ENCODE assay signal across 21 cellular contexts in the genomic region with DNA sequence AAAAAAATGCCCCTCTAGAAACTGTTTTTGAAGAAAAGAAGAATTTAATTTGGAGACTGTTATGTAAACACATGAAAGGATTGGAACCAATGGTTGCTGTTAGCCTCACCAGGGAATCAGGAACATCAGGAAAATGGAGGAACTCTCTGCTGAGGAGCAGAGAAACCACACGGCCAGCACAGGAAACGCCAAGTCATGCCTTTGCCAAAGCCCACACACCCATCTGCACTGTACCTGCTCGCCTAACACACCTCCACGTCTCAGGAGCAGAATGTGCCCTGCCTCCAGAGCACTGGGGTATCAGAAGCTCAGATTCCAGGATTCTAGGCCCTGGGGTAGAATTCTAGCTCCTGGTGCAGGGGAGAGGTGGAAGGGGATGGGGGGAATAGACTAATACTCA. TPM values are rescaled to one million over a fixed set of nuclear protein-coding genes. Genes with fewer than 3 reads are reported as not detected.
A peak's percentile ranks its signal among the peaks of the same experiment; 100 is the strongest.
DNase-seq lines count a peak whose midpoint lies in the region; ATAC-seq, FAIRE-seq and TF ChIP-seq lines count a peak whose summit lies in the region.
"Had no signal": no experiment of that assay in that cellular context is flagged by ENCODE, and none has a peak within 500 bp of the region (broad histone marks: within the 10 kb centered on the region; RNA-seq: fewer than 3 reads in every experiment).

No MANE protein-coding gene starts in this region.

- CTCF ChIA-PET in Caco-2 (lab: Charles Lee) (no interaction called here), HCT116 (lab: Charles Lee) (no interaction called here)

- ATAC-seq in HCT116 (no peak), mucosa of descending colon (peak; percentile 11), GM19395 (IDR thresholded peaks at IDR 0.05; ENCODE audit: unreplicated experiment) (no peak)

- intact Hi-C loops in Caco-2 (cut with micrococcal nuclease; ENCODE audit: unreplicated experiment) (no loop called here), HCT116 (cut with micrococcal nuclease) (no loop called here), mucosa of descending colon (cut with DNase I, micrococcal nuclease) (no loop called here)

- H3K14ac ChIP-seq in trophoblast cell (ENCODE audit: low read length): no peak overlapping the region

- H3K27ac Mint-ChIP-seq in Caco-2 (ENCODE audit: unreplicated experiment): peak overlapping the region; percentile 4
- H3K27ac Mint-ChIP-seq: HFFc6 had no signal

- H2BK5ac ChIP-seq in trophoblast cell (ENCODE audit: low read depth, low read length, poor library complexity): no peak overlapping the region

- no peak for DNase-seq in Caco-2
- DNase-seq in HCT116 (ENCODE audit: low read depth, low spot score): no peak
- DNase-seq in bronchial epithelial cell (ENCODE audit: low read depth): peak; percentile 70
- no peak for DNase-seq in mucosa of descending colon
- no peak for DNase-seq in stimulated activated CD8-positive, alpha-beta memory T cell treated with anti-CD3 and anti-CD28 coated beads, Interleukin-4, amount 100 ng/mL, for 48 hours
- DNase-seq in trophoblast cell: no peak
- DNase-seq: DMS53, HFFc6, NCI-H1092, NCI-H1694, NCI-H2107, NCI-H226, NCI-H69, PC-9, Right ventricle myocardium superior, SK-N-SH had no signal

- no peaks in the 10 kb centered on the region for H3K27me3 ChIP-seq in Caco-2 (replicated peaks; ENCODE audit: control insufficient read depth, insufficient read depth, low read length)
- H3K27me3 ChIP-seq in HCT116 (ENCODE audit: insufficient read depth, low read length): no peaks in the 10 kb centered on the region
- no peaks in the 10 kb centered on the region for H3K27me3 ChIP-seq in bronchial epithelial cell (ENCODE audit: control insufficient read depth, insufficient read depth, low read length)
- H3K27me3 ChIP-seq in trophoblast cell (ENCODE audit: insufficient read depth, low read length): no peaks in the 10 kb centered on the region
- H3K27me3 ChIP-seq: BLaER1 had no signal

- BruUV-seq in Caco-2 (replicated peaks; lab: Mats Ljungman, UMichigan) (no TSS peak), HCT116 (replicated peaks; lab: Mats Ljungman, UMichigan) (no TSS peak)

- H2AFZ ChIP-seq in HCT116 (ENCODE audit: low read depth, low read length, poor library complexity, severe bottlenecking) (peak overlapping the region; percentile 39), trophoblast cell (ENCODE audit: insufficient read depth, low read length, poor library complexity) (no peak overlapping the region)
- H2AFZ ChIP-seq: PC-9 had no signal

- H3K23ac ChIP-seq in trophoblast cell (ENCODE audit: low read length): no peak overlapping the region

- H2BK12ac ChIP-seq in trophoblast cell (ENCODE audit: low read length): no peak overlapping the region

- no peak overlapping the region for H2AK5ac ChIP-seq in trophoblast cell (ENCODE audit: low read length)

- H3K9ac ChIP-seq in HCT116 (ENCODE audit: low read length) (no peak overlapping the region), trophoblast cell (ENCODE audit: low read length) (no peak overlapping the region)
- H3K9ac ChIP-seq: BLaER1, SK-N-SH had no signal

- H4K8ac ChIP-seq in trophoblast cell (ENCODE audit: low read depth, low read length): no peak overlapping the region

- H3K4me2 ChIP-seq in HCT116 (ENCODE audit: low read length) (no peak overlapping the region), trophoblast cell (ENCODE audit: low read length) (no peak overlapping the region)
- H3K4me2 ChIP-seq: BLaER1, PC-9, SK-N-SH had no signal

- H4K20me1 ChIP-seq in HCT116 (ENCODE audit: insufficient read depth): no peaks in the 10 kb centered on the region
- H4K20me1 ChIP-seq: BLaER1 had no signal

- H3K4me1 ChIP-seq in Caco-2: no peaks in the 10 kb centered on the region; the same call in 1 of the 2 replicates
- peaks cover 0 to 2% of the 10 kb centered on the region in 2 experiments; a peak in 1 of 4 replicates for H3K4me1 ChIP-seq in HCT116 (ENCODE audit: control insufficient read depth in 1 of 2, insufficient read depth in 2 of 2, low read length in 2 of 2)
- H3K4me1 ChIP-seq in mucosa of descending colon (ENCODE audit: low read depth): no peaks in the 10 kb centered on the region
- peaks cover 0 to 2% of the 10 kb centered on the region in 2 experiments for H3K4me1 ChIP-seq in trophoblast cell (ENCODE audit: control insufficient read depth in 1 of 2, insufficient read depth in 2 of 2, low read length in 2 of 2)
- H3K4me1 ChIP-seq: BLaER1 had no signal

- H3K4me1 Mint-ChIP-seq in Caco-2 (ENCODE audit: low read depth, unreplicated experiment): peaks cover 29% of the 10 kb centered on the region

- H3K27me3 Mint-ChIP-seq in Caco-2 (ENCODE audit: insufficient read depth, unreplicated experiment): no peaks in the 10 kb centered on the region

- no peaks in the 10 kb centered on the region for H3K9me2 ChIP-seq in HCT116 (ENCODE audit: insufficient read depth)
- H3K9me2 ChIP-seq: SK-N-SH had no signal

- FAIRE-seq in bronchial epithelial cell (lab: Jason Lieb, UNC): no peak
- FAIRE-seq: GM12892 had no signal

- no peaks in the 10 kb centered on the region for H3K36me3 Mint-ChIP-seq in Caco-2 (ENCODE audit: insufficient read depth, unreplicated experiment)

- H3K36me3 ChIP-seq in Caco-2 (ENCODE audit: control insufficient read depth, insufficient read depth, low read length): no peaks in the 10 kb centered on the region
- no peaks in the 10 kb centered on the region for H3K36me3 ChIP-seq in HCT116 (ENCODE audit: control insufficient read depth in 1 of 2, insufficient read depth in 2 of 2, low read length in 2 of 2)
- no peaks in the 10 kb centered on the region for H3K36me3 ChIP-seq in bronchial epithelial cell (ENCODE audit: control insufficient read depth, insufficient read depth, low read length)
- H3K36me3 ChIP-seq in mucosa of descending colon (ENCODE audit: low read depth): no peaks in the 10 kb centered on the region
- H3K36me3 ChIP-seq in trophoblast cell (ENCODE audit: control insufficient read depth in 1 of 2, insufficient read depth in 2 of 2, low read length in 2 of 2): no peaks in the 10 kb centered on the region
- H3K36me3 ChIP-seq: BLaER1 had no signal

- POLR2A ChIA-PET in Caco-2 (lab: Charles Lee): no interaction called here
- POLR2A ChIA-PET in HCT116 (lab: Charles Lee): no interaction called here

- no peak overlapping the region for H3K4me3 Mint-ChIP-seq in Caco-2 (ENCODE audit: unreplicated experiment)
- H3K4me3 Mint-ChIP-seq: HFFc6 had no signal

- no peaks in the 10 kb centered on the region for H3K79me2 ChIP-seq in HCT116 (ENCODE audit: insufficient read depth, low read length)
- no peaks in the 10 kb centered on the region for H3K79me2 ChIP-seq in trophoblast cell (ENCODE audit: control insufficient read depth, insufficient read depth, low read length, poor library complexity)

- no peak overlapping the region for H3K4ac ChIP-seq in trophoblast cell (ENCODE audit: low read depth, low read length)

- no peak overlapping the region for H3K27ac ChIP-seq in HCT116 (ENCODE audit: low read depth, low read length)
- H3K27ac ChIP-seq in trophoblast cell (ENCODE audit: low read depth, low read length): no peak overlapping the region
- H3K27ac ChIP-seq: BLaER1, PC-9 had no signal

- no peaks in the 10 kb centered on the region for H3K79me1 ChIP-seq in trophoblast cell (ENCODE audit: low read length)

- TF ChIP-seq CTCF in Caco-2 (IDR thresholded peaks at IDR 0.05; ENCODE audit: insufficient read depth in 1 of 2, low read depth in 1 of 2, low read length in 1 of 2, severe bottlenecking in 1 of 2, unreplicated experiment in 1 of 2) (no peak), HCT116 (IDR thresholded peaks at IDR 0.05 in 2 of 3, conservative IDR thresholded peaks at IDR 0.05 in 1 of 3; ENCODE audit: borderline replicate concordance in 1 of 3, insufficient read depth in 1 of 3, low read depth in 2 of 3, low read length in 2 of 3) (no peak), bronchial epithelial cell (IDR thresholded peaks at IDR 0.05; ENCODE audit: insufficient read depth, low read length, severe bottlenecking) (no peak), mucosa of descending colon (IDR thresholded peaks at IDR 0.05) (no peak)

- H3K9me3 Mint-ChIP-seq in Caco-2 (ENCODE audit: unreplicated experiment): no peaks in the 10 kb centered on the region
- H3K9me3 Mint-ChIP-seq: HFFc6 had no signal

- H4K91ac ChIP-seq in trophoblast cell (ENCODE audit: low read depth, low read length): no peak overlapping the region

- no CpG with 5 or more reads among the region's 4 CpGs for WGBS in trophoblast cell (ENCODE audit: extremely low coverage, insufficient coverage, insufficient read length)

- RAD21 ChIA-PET in HCT116 (lab: Charles Lee; ENCODE audit: low non-redundant PET in 1 of 2, low total read pairs in 2 of 2, uncharacterized antibody in 2 of 2, unreplicated experiment in 2 of 2): no interaction called here

- no peak overlapping the region for H4K12ac ChIP-seq in trophoblast cell (ENCODE audit: low read depth, low read length)

- no peak for TF ChIP-seq RAD21 in HCT116 (IDR thresholded peaks at IDR 0.05; ENCODE audit: low read depth)

- H3K9me3 ChIP-seq in Caco-2 (no peaks in the 10 kb centered on the region), HCT116 (ENCODE audit: control insufficient read depth in 1 of 2, insufficient read depth in 1 of 2, low read depth in 1 of 2, low read length in 2 of 2) (no peaks in the 10 kb centered on the region), mucosa of descending colon (no peaks in the 10 kb centered on the region), trophoblast cell (ENCODE audit: insufficient read depth, low read depth, low read length) (no peaks in the 10 kb centered on the region)
- H3K9me3 ChIP-seq: BLaER1, SK-N-SH had no signal

- no peak for TF ChIP-seq POLR2A in HCT116 (IDR thresholded peaks at IDR 0.05; ENCODE audit: borderline replicate concordance, extremely low read depth, insufficient read depth, insufficient read length)

- no peak overlapping the region for H3K18ac ChIP-seq in trophoblast cell (ENCODE audit: low read length)

- H3K4me3 ChIP-seq in Caco-2 (ENCODE audit: low read depth, low read length) (no peak overlapping the region), HCT116 (replicated peaks in 1 of 2; ENCODE audit: low read depth in 1 of 2, low read length in 2 of 2) (no peak overlapping the region), bronchial epithelial cell (ENCODE audit: low read depth, low read length) (no peak overlapping the region), mucosa of descending colon (no peak overlapping the region), trophoblast cell (ENCODE audit: low read depth, low read length) (no peak overlapping the region)
- H3K4me3 ChIP-seq: BLaER1, PC-9 had no signal

- H2BK120ac ChIP-seq in trophoblast cell (ENCODE audit: insufficient read depth, low read length, poor library complexity): no peak overlapping the region

TF ChIP-seq in HCT116, 20 proteins besides CTCF, POLR2A, EP300 and RAD21 (continues in another document):
- no peak for TF ChIP-seq SIN3A (IDR thresholded peaks at IDR 0.05; ENCODE audit: low read depth)

RNA-seq across cellular contexts. Expression of gene SCYGR1, which starts 9.8 kb away (rescaled TPM):
- not detected in 2 replicates for total RNA-seq in Caco-2 (2022)
- not detected for total RNA-seq in HCT116 (2021; ENCODE audit: unreplicated experiment)
- not detected in 2 replicates for polyA plus RNA-seq in HCT116 (2012)
- not detected in 2 replicates for total RNA-seq in bronchial epithelial cell
- total RNA-seq in mucosa of descending colon: not detected
- not detected in 2 replicates for polyA plus RNA-seq in trophoblast cell (2013)
- total RNA-seq: HFFc6, HT1080, M059J, PC-9, Right ventricle myocardium superior had no signal
- polyA plus RNA-seq: SK-N-SH had no signal

RNA-seq across cellular contexts. Expression of gene TM4SF20, which starts 18.5 kb away (rescaled TPM):
- 0.20 and 0.28 TPM in 2 replicates for total RNA-seq in Caco-2 (2022)
- total RNA-seq in HCT116 (2021; ENCODE audit: unreplicated experiment): not detected
- polyA plus RNA-seq in HCT116 (2012): not detected in 2 replicates
- total RNA-seq in bronchial epithelial cell: not detected in 2 replicates
- 10 to 100 TPM in 1 of 3 donors, 1 to 10 TPM in 2; 3.9 to 12.6 (median 9.1) TPM for total RNA-seq in mucosa of descending colon
- not detected in 2 replicates for polyA plus RNA-seq in trophoblast cell (2013)
- total RNA-seq: HT1080, M059J, PC-9, Right ventricle myocardium superior had no signal
